In the genomic region with DNA sequence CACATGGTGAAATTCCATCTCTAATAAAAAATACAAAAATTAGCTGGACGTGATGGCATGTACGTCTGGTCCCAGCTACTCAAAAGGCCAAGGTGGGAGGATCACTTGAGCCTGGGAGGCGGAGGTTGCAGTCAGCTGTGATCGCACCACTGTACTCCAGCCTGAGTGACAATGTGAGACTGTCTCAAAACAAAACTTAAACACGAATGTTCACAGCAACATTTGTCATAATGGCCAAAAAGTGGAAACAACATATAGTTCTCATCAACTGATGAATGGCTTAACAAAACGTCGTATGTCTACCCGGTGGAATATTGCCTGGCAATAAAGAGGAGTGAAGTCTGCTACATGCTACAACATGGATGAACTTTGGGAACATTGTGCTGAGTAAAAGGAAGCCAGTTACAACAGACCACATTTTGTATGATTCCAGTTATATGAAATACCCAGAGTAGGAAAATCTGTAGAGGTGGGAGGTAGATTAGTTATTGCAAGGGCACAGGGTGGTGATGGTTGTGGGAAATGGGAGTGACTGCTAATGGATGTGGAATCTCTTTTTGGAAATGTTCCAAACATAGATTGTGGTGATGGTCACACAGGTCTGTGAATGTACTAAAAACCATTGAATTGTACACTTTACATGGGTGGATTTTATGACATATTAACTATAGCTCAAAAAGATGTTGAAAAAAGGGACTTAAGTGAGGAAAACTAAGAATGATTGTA, we compare ENCODE assay signal across 26 cellular contexts.
DNase-seq lines count a peak whose midpoint lies in the region; ATAC-seq, FAIRE-seq and TF ChIP-seq lines count a peak whose summit lies in the region.
"Had no signal": no experiment of that assay in that cellular context is flagged by ENCODE, and none has a peak within 500 bp of the region (broad histone marks: within the 10 kb centered on the region; RNA-seq: fewer than 3 reads in every experiment).

No MANE protein-coding gene starts in this region.

- DNase-seq in activated CD4-positive, alpha-beta memory T cell treated with anti-CD3 and anti-CD28 coated beads for 36 hours, result no peak
- DNase-seq in activated CD4-positive, alpha-beta memory T cell treated with anti-CD3 and anti-CD28 coated beads, Interleukin-2, amount 10 ng/mL, durations not matched to agents 7 days and 5 days, result no peak
- DNase-seq in M059J (ENCODE audit: low read depth) (peak; percentile 71), bronchial epithelial cell (ENCODE audit: low read depth) (no peak), skeletal muscle cell (ENCODE audit: low read depth) (peak; percentile 31), erythroblast (lab: John Stamatoyannopoulos, UW) (no peak), NCI-H2196 treated with DMSO at 0.1 percent for 48 hours (lab: John Stamatoyannopoulos, UW; ENCODE audit: unreplicated experiment) (no peak)
- DNase-seq: activated CD8-positive, alpha-beta memory T cell treated with anti-CD3 and anti-CD28 coated beads, Interleukin-2, amount 10 ng/mL, durations not matched to agents 7 days and 5 days; dorsolateral prefrontal cortex; GF-D8; HCEC 1CT; MG63; mucosa of descending colon; NCI-H1105 treated with DMSO at 0.1 percent for 48 hours; NCI-H2081; NCI-H748 treated with DMSO at 0.1 percent for 48 hours; retina; SK-N-SH had no signal

- no peaks in the 10 kb centered on the region for H3K36me3 ChIP-seq in bronchial epithelial cell (ENCODE audit: control insufficient read depth, insufficient read depth, low read length)
- H3K36me3 ChIP-seq: MG63, tibial nerve had no signal

- CTCF ChIA-PET in activated CD4-positive, alpha-beta memory T cell treated with anti-CD3 and anti-CD28 coated beads for 36 hours (lab: Charles Lee), result no interaction called here
- CTCF ChIA-PET in activated CD4-positive, alpha-beta memory T cell treated with anti-CD3 and anti-CD28 coated beads, Interleukin-2, amount 10 ng/mL, durations not matched to agents 7 days and 5 days (lab: Charles Lee), result no interaction called here

- FAIRE-seq in bronchial epithelial cell (lab: Jason Lieb, UNC), result peak; percentile 80
- FAIRE-seq: A204.1, HTR-8/SVneo, K562 had no signal

- H3K4me3 ChIP-seq in bronchial epithelial cell (ENCODE audit: low read depth, low read length) (no peak overlapping the region), skeletal muscle cell (ENCODE audit: low read depth, low read length) (no peak overlapping the region)
- H3K4me3 ChIP-seq: dorsolateral prefrontal cortex, K562, lung, MG63, mucosa of descending colon, tibial nerve had no signal

- peak overlapping the region; percentile 7 for H3K27ac Mint-ChIP-seq in activated CD4-positive, alpha-beta memory T cell treated with anti-CD3 and anti-CD28 coated beads for 36 hours
- no peak overlapping the region for H3K27ac Mint-ChIP-seq in activated CD4-positive, alpha-beta memory T cell treated with anti-CD3 and anti-CD28 coated beads, Interleukin-2, amount 10 ng/mL, durations not matched to agents 7 days and 5 days
- H3K27ac Mint-ChIP-seq: activated CD8-positive, alpha-beta memory T cell treated with anti-CD3 and anti-CD28 coated beads, Interleukin-2, amount 10 ng/mL, durations not matched to agents 7 days and 5 days; B cell; nephron had no signal

- POLR2A ChIA-PET in activated CD4-positive, alpha-beta memory T cell treated with anti-CD3 and anti-CD28 coated beads for 36 hours (lab: Charles Lee), result no interaction called here
- POLR2A ChIA-PET in activated CD4-positive, alpha-beta memory T cell treated with anti-CD3 and anti-CD28 coated beads, Interleukin-2, amount 10 ng/mL, durations not matched to agents 7 days and 5 days (lab: Charles Lee), result no interaction called here

- TF ChIP-seq POLR2A in erythroblast (IDR thresholded peaks at IDR 0.05; ENCODE audit: low read length), result no peak

- H3K27me3 Mint-ChIP-seq in activated CD4-positive, alpha-beta memory T cell treated with anti-CD3 and anti-CD28 coated beads for 36 hours, result no peaks in the 10 kb centered on the region
- no peaks in the 10 kb centered on the region for H3K27me3 Mint-ChIP-seq in activated CD4-positive, alpha-beta memory T cell treated with anti-CD3 and anti-CD28 coated beads, Interleukin-2, amount 10 ng/mL, durations not matched to agents 7 days and 5 days
- H3K27me3 Mint-ChIP-seq: activated CD8-positive, alpha-beta memory T cell treated with anti-CD3 and anti-CD28 coated beads, Interleukin-2, amount 10 ng/mL, durations not matched to agents 7 days and 5 days; B cell had no signal

- no peaks in the 10 kb centered on the region for H3K9me3 Mint-ChIP-seq in activated CD4-positive, alpha-beta memory T cell treated with anti-CD3 and anti-CD28 coated beads for 36 hours
- peaks cover 4% of the 10 kb centered on the region for H3K9me3 Mint-ChIP-seq in activated CD4-positive, alpha-beta memory T cell treated with anti-CD3 and anti-CD28 coated beads, Interleukin-2, amount 10 ng/mL, durations not matched to agents 7 days and 5 days
- H3K9me3 Mint-ChIP-seq: nephron had no signal

- H3K4me3 Mint-ChIP-seq in activated CD4-positive, alpha-beta memory T cell treated with anti-CD3 and anti-CD28 coated beads for 36 hours, result no peak overlapping the region
- H3K4me3 Mint-ChIP-seq in activated CD4-positive, alpha-beta memory T cell treated with anti-CD3 and anti-CD28 coated beads, Interleukin-2, amount 10 ng/mL, durations not matched to agents 7 days and 5 days, result no peak overlapping the region
- H3K4me3 Mint-ChIP-seq: activated CD8-positive, alpha-beta memory T cell treated with anti-CD3 and anti-CD28 coated beads, Interleukin-2, amount 10 ng/mL, durations not matched to agents 7 days and 5 days; B cell; nephron had no signal

- no peak for TF ChIP-seq CTCF in bronchial epithelial cell (IDR thresholded peaks at IDR 0.05; ENCODE audit: insufficient read depth, low read length, severe bottlenecking)

- ATAC-seq in GM19035 (IDR thresholded peaks at IDR 0.05; ENCODE audit: unreplicated experiment), result no peak
- ATAC-seq: activated CD8-positive, alpha-beta memory T cell treated with anti-CD3 and anti-CD28 coated beads, Interleukin-2, amount 10 ng/mL, durations not matched to agents 7 days and 5 days; K562; mucosa of descending colon had no signal

- intact Hi-C loops in activated CD4-positive, alpha-beta memory T cell treated with anti-CD3 and anti-CD28 coated beads for 36 hours (cut with micrococcal nuclease), result loop anchor here (1.0 to 5.0 kb wide), 2 partner anchors 92 to 168 kb away; no protein-coding TSS in a partner anchor

- peaks cover 13% of the 10 kb centered on the region for H3K4me1 Mint-ChIP-seq in activated CD4-positive, alpha-beta memory T cell treated with anti-CD3 and anti-CD28 coated beads for 36 hours (ENCODE audit: low read depth)
- H3K4me1 Mint-ChIP-seq in activated CD4-positive, alpha-beta memory T cell treated with anti-CD3 and anti-CD28 coated beads, Interleukin-2, amount 10 ng/mL, durations not matched to agents 7 days and 5 days, result no peaks in the 10 kb centered on the region
- H3K4me1 Mint-ChIP-seq: B cell had no signal

- H3K27me3 ChIP-seq in bronchial epithelial cell (ENCODE audit: control insufficient read depth, insufficient read depth, low read length), result no peaks in the 10 kb centered on the region
- H3K27me3 ChIP-seq: dorsolateral prefrontal cortex, MG63, tibial nerve had no signal

- H3K36me3 Mint-ChIP-seq in activated CD4-positive, alpha-beta memory T cell treated with anti-CD3 and anti-CD28 coated beads for 36 hours, result no peaks in the 10 kb centered on the region
- no peaks in the 10 kb centered on the region for H3K36me3 Mint-ChIP-seq in activated CD4-positive, alpha-beta memory T cell treated with anti-CD3 and anti-CD28 coated beads, Interleukin-2, amount 10 ng/mL, durations not matched to agents 7 days and 5 days (ENCODE audit: low read depth)
- H3K36me3 Mint-ChIP-seq: activated CD8-positive, alpha-beta memory T cell treated with anti-CD3 and anti-CD28 coated beads, Interleukin-2, amount 10 ng/mL, durations not matched to agents 7 days and 5 days had no signal

Comparison
In these comparisons a context has a peak if more than half of its experiments do, and no peak if none do; other contexts are left out.
1. DNase-seq: peak in M059J (single experiment) and skeletal muscle cell (single experiment); none in activated CD4-positive, alpha-beta memory T cell treated with anti-CD3 and anti-CD28 coated beads for 36 hours (single experiment), activated CD4-positive, alpha-beta memory T cell treated with anti-CD3 and anti-CD28 coated beads, Interleukin-2, amount 10 ng/mL, durations not matched to agents 7 days and 5 days (single experiment), bronchial epithelial cell (single experiment), erythroblast (0 of 2) and NCI-H2196 treated with DMSO at 0.1 percent for 48 hours (single experiment).